ENCODE assay signal across 10 cellular contexts in the genomic region with DNA sequence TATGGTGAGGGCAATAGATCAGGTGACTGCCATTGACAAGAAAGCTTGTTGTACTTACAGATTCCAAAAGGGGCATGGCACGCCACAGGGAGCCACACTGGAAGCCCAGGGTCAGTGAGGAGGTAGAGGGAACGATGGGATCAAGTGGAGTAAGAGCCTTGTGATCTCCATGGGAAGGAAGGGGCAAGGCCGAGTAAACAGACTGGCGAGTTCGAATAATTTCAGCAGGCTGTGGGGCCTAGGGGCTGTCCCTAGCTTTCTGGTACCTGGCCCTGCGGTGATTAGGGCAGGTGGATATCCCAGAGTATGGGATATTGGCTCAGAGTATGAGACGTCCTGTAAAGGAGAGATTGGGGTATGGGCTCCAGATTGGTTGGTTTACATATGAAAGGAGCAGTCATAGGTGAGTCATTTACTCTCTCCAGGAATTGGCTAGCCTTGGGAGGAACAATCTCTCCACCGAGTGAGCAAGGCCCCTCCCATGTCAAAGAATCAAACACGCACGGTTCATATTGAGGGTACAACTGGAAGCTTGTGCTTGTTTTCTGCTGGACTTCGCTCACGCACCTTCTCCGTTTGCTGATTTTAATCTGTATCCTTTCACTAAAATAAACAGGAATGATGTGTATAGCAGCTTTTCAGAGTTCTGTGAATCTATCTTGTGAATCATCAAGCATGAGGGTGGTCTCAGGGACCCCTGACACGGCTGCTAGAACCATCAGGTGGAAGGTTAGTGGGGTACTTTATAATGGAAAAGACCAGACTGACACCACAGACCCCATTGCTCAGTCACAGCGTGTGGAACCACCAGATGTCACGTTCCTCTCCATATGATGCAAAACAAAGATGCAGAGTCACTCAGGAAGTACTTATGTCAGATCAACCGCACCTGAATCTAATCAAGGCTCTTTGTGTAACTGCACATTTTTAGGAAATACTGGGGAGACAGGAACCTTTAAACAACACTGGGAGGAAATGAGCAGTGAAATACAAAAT. TPM values are rescaled to one million over a fixed set of nuclear protein-coding genes. Genes with fewer than 3 reads are reported as not detected.
DNase-seq lines count a peak whose midpoint lies in the region; ATAC-seq, FAIRE-seq and TF ChIP-seq lines count a peak whose summit lies in the region.
"Had no signal": no experiment of that assay in that cellular context is flagged by ENCODE, and none has a peak within 500 bp of the region (broad histone marks: within the 10 kb centered on the region; RNA-seq: fewer than 3 reads in every experiment).

No MANE protein-coding gene starts in this region.

- H3K4me1 Mint-ChIP-seq in stimulated activated naive B cell treated with anti-CD40 and anti-IgM and Interleukin-4, amounts not matched to agents 10 μg/mL and 1 μg/mL and 100 μg/mL, for 72 hours, result peaks cover 0 to 3% of the 10 kb centered on the region in 2 donors
- peaks cover 9% of the 10 kb centered on the region for H3K4me1 Mint-ChIP-seq in CD14-positive monocyte
- H3K4me1 Mint-ChIP-seq: immature natural killer cell had no signal

- H3K27me3 Mint-ChIP-seq in stimulated activated naive B cell treated with anti-CD40 and anti-IgM and Interleukin-4, amounts not matched to agents 10 μg/mL and 1 μg/mL and 100 μg/mL, for 72 hours, result no peaks in the 10 kb centered on the region
- H3K27me3 Mint-ChIP-seq in CD14-positive monocyte (ENCODE audit: low read depth in 3 of 3), result no peaks in the 10 kb centered on the region

- H3K9ac ChIP-seq in kidney (ENCODE audit: low read length in 2 of 2), result no peak overlapping the region

- intact Hi-C loops in heart right ventricle (cut with DNase I), result no loop called here
- intact Hi-C loops in left ventricle myocardium superior (cut with micrococcal nuclease), result no loop called here
- intact Hi-C loops in CD14-positive monocyte (cut with micrococcal nuclease), result no loop called here
- intact Hi-C loops in kidney (cut with DNase I), result no loop called here

- peaks cover 2 to 5% of the 10 kb centered on the region in 2 donors for H3K9me3 Mint-ChIP-seq in stimulated activated naive B cell treated with anti-CD40 and anti-IgM and Interleukin-4, amounts not matched to agents 10 μg/mL and 1 μg/mL and 100 μg/mL, for 72 hours
- peaks cover 0 to 3% (median 0%) of the 10 kb centered on the region in 7 donors for H3K9me3 Mint-ChIP-seq in CD14-positive monocyte
- H3K9me3 Mint-ChIP-seq: immature natural killer cell had no signal

- no peak for TF ChIP-seq CTCF in heart right ventricle (IDR thresholded peaks at IDR 0.05)
- TF ChIP-seq CTCF in choroid plexus epithelial cell (conservative IDR thresholded peaks at IDR 0.05; ENCODE audit: low read depth, low read length), result no peak
- TF ChIP-seq CTCF in CD14-positive monocyte (IDR thresholded peaks at IDR 0.05), result no peak
- TF ChIP-seq CTCF in kidney (IDR thresholded peaks at IDR 0.05; ENCODE audit: borderline replicate concordance, extremely low read depth, insufficient read depth), result no peak

- 69 to 75% methylated on average over 17 of the region's 17 CpGs for WGBS in heart right ventricle, 2 donors

- no peak for FAIRE-seq in kidney (lab: Jason Lieb, UNC)

- peaks cover 3 to 62% (median 53%) of the 10 kb centered on the region in 9 donors for H3K4me1 ChIP-seq in heart right ventricle
- H3K4me1 ChIP-seq in kidney (ENCODE audit: control insufficient read depth in 1 of 2, insufficient read depth in 1 of 2, low read depth in 1 of 2, low read length in 2 of 2), result no peaks in the 10 kb centered on the region

- DNase-seq in heart right ventricle (no peak), left ventricle myocardium superior (no peak), NOMO-1 (lab: John Stamatoyannopoulos, UW; ENCODE audit: unreplicated experiment in 2 of 2) (peak; percentile 13 to 86), choroid plexus epithelial cell (ENCODE audit: low read depth) (peak; percentile 66), CD14-positive monocyte (ENCODE audit: low spot score) (no peak), kidney (no peak)
- DNase-seq in stimulated activated naive B cell treated with anti-CD40 and anti-IgM and Interleukin-4, amounts not matched to agents 10 μg/mL and 1 μg/mL and 100 μg/mL, for 72 hours, result no peak
- DNase-seq: immature natural killer cell had no signal

- H3K9me3 ChIP-seq in heart right ventricle, result peaks cover 0 to 9% (median 0%) of the 10 kb centered on the region in 11 donors
- H3K9me3 ChIP-seq in kidney (ENCODE audit: control insufficient read depth in 1 of 2, low read length in 2 of 2), result no peaks in the 10 kb centered on the region

- H3K4me3 Mint-ChIP-seq in stimulated activated naive B cell treated with anti-CD40 and anti-IgM and Interleukin-4, amounts not matched to agents 10 μg/mL and 1 μg/mL and 100 μg/mL, for 72 hours, result no peak overlapping the region
- H3K4me3 Mint-ChIP-seq in CD14-positive monocyte, result no peak overlapping the region
- H3K4me3 Mint-ChIP-seq: immature natural killer cell had no signal

- no peak overlapping the region for H3K4me3 ChIP-seq in heart right ventricle
- H3K4me3 ChIP-seq in choroid plexus epithelial cell (ENCODE audit: low read depth, low read length), result no peak overlapping the region
- no peak overlapping the region for H3K4me3 ChIP-seq in kidney (ENCODE audit: low read length in 2 of 2)

- peak overlapping the region; percentile 47 for H3K27ac Mint-ChIP-seq in stimulated activated naive B cell treated with anti-CD40 and anti-IgM and Interleukin-4, amounts not matched to agents 10 μg/mL and 1 μg/mL and 100 μg/mL, for 72 hours
- H3K27ac Mint-ChIP-seq in CD14-positive monocyte, result peak overlapping the region in 1 of 7 donors; percentile 41
- H3K27ac Mint-ChIP-seq: immature natural killer cell had no signal

- H3K36me3 ChIP-seq in heart right ventricle (peaks cover 0 to 35% (median 0%) of the 10 kb centered on the region in 9 donors), kidney (ENCODE audit: control insufficient read depth in 1 of 2, insufficient read depth in 2 of 2, low read length in 2 of 2) (peaks cover 4 to 5% of the 10 kb centered on the region in 2 donors)

- H3K27ac ChIP-seq in heart right ventricle (peak overlapping the region in 8 of 10 donors; percentile 45 to 94 (median 60)), kidney (ENCODE audit: low read depth in 2 of 2, low read length in 2 of 2) (no peak overlapping the region)

- peaks cover 20 to 40% of the 10 kb centered on the region in 2 donors for H3K36me3 Mint-ChIP-seq in stimulated activated naive B cell treated with anti-CD40 and anti-IgM and Interleukin-4, amounts not matched to agents 10 μg/mL and 1 μg/mL and 100 μg/mL, for 72 hours
- H3K36me3 Mint-ChIP-seq in CD14-positive monocyte, result peaks cover 36 to 43% of the 10 kb centered on the region in 2 donors

- ATAC-seq in heart right ventricle, result peak in 2 of 8 donors; percentile 12 to 21
- ATAC-seq in left ventricle myocardium superior, result no peak
- ATAC-seq in stimulated activated naive B cell treated with anti-CD40 and anti-IgM and Interleukin-4, amounts not matched to agents 10 μg/mL and 1 μg/mL and 100 μg/mL, for 72 hours (replicated peaks), result no peak
- no peak for ATAC-seq in HG03097 (IDR thresholded peaks at IDR 0.05; ENCODE audit: low FRiP score, unreplicated experiment)
- ATAC-seq: Panc1 had no signal

- no peaks in the 10 kb centered on the region for H3K27me3 ChIP-seq in heart right ventricle

RNA-seq across cellular contexts. Expression of gene GABARAPL2, which starts 27.9 kb away (rescaled TPM):
- total RNA-seq in heart right ventricle (100 to 1,000 TPM; 177 to 262 (median 243) TPM), left ventricle myocardium superior (245 TPM), kidney (116 TPM)
- polyA plus RNA-seq in heart right ventricle (100 to 1,000 TPM in 1 of 2 donors, 10 to 100 TPM in 1; 58.2 to 187 TPM), CD14-positive monocyte (100 to 1,000 TPM; 280 to 302 TPM), kidney (ENCODE audit: insufficient read depth, low read depth, low replicate concordance) (247 TPM)

RNA-seq across cellular contexts. Expression of gene ADAT1, which starts 29.0 kb away (rescaled TPM):
- 10 to 100 TPM; 14.3 to 30.6 (median 23.3) TPM for total RNA-seq in heart right ventricle
- 1 to 10 TPM; 6.1 to 7.9 TPM for polyA plus RNA-seq in heart right ventricle
- total RNA-seq in left ventricle myocardium superior, result 19.0 TPM
- 10 to 100 TPM; 17.8 to 18.9 TPM for polyA plus RNA-seq in CD14-positive monocyte
- 56.5 TPM for total RNA-seq in kidney
- 24.4 TPM for polyA plus RNA-seq in kidney (ENCODE audit: insufficient read depth, low read depth, low replicate concordance)

RNA-seq across cellular contexts. Expression of gene TMEM231, which starts 38.1 kb away (rescaled TPM):
- total RNA-seq in heart right ventricle (10 to 100 TPM in 5 of 10 donors, 1 to 10 TPM in 5; 3.8 to 13.4 (median 9.6) TPM), left ventricle myocardium superior (4.6 TPM), kidney (13.7 TPM)
- polyA plus RNA-seq in heart right ventricle (1 to 10 TPM; 2.6 to 4.9 TPM), CD14-positive monocyte (under 1 TPM; 0.27 to 0.75 TPM), kidney (ENCODE audit: insufficient read depth, low read depth, low replicate concordance) (8.6 TPM)

RNA-seq across cellular contexts. Expression of gene KARS1, which starts 53.3 kb away (rescaled TPM):
- total RNA-seq in heart right ventricle (100 to 1,000 TPM; 123 to 145 (median 129) TPM), left ventricle myocardium superior (152 TPM), kidney (97.4 TPM)
- polyA plus RNA-seq in heart right ventricle (100 to 1,000 TPM in 1 of 2 donors, 10 to 100 TPM in 1; 68.0 to 126 TPM), CD14-positive monocyte (100 to 1,000 TPM; 116 to 150 TPM), kidney (ENCODE audit: insufficient read depth, low read depth, low replicate concordance) (104 TPM)

RNA-seq across cellular contexts. Expression of gene TERF2IP, which starts 53.5 kb away (rescaled TPM):
- total RNA-seq in heart right ventricle, result 10 to 100 TPM; 49.1 to 79.3 (median 64.5) TPM
- polyA plus RNA-seq in heart right ventricle, result 10 to 100 TPM; 43.3 to 71.1 TPM
- total RNA-seq in left ventricle myocardium superior, result 56.2 TPM
- 10 to 100 TPM; 47.9 to 64.1 TPM for polyA plus RNA-seq in CD14-positive monocyte
- total RNA-seq in kidney, result 58.0 TPM
- polyA plus RNA-seq in kidney (ENCODE audit: insufficient read depth, low read depth, low replicate concordance), result 72.8 TPM

Comparison
In these comparisons a context has a peak if more than half of its experiments do, and no peak if none do; other contexts are left out.
1. DNase-seq: peak in NOMO-1 (2 of 2) and choroid plexus epithelial cell (single experiment); none in heart right ventricle (0 of 2), left ventricle myocardium superior (single experiment), stimulated activated naive B cell treated with anti-CD40 and anti-IgM and Interleukin-4, amounts not matched to agents 10 μg/mL and 1 μg/mL and 100 μg/mL, for 72 hours (single experiment), CD14-positive monocyte (single experiment) and kidney (single experiment).
2. H3K27ac ChIP-seq: peak in heart right ventricle (8 of 10); none in kidney (0 of 2).